Comparison of ENCODE assay signal across 14 cellular contexts in genomic region chr5:2752875-2753435, GRCh38. TPM values are rescaled to one million over a fixed set of nuclear protein-coding genes. Genes with fewer than 3 reads are reported as not detected.
A peak's percentile ranks its signal among the peaks of the same experiment; 100 is the strongest.
DNase-seq lines count a peak whose midpoint lies in the region; ATAC-seq, FAIRE-seq and TF ChIP-seq lines count a peak whose summit lies in the region.
"Had no signal": no experiment of that assay in that cellular context is flagged by ENCODE, and none has a peak within 500 bp of the region (broad histone marks: within the 10 kb centered on the region; RNA-seq: fewer than 3 reads in every experiment).

No MANE protein-coding gene starts in this region.

- H3K4me3 ChIP-seq in BLaER1 treated with 17β-estradiol and CSF1 and Interleukin-3, amounts not matched to agents 10 nM and 100 nM: peak overlapping the region; percentile 60 to 86 (median 80)
- peak overlapping the region; percentile 99 for H3K4me3 ChIP-seq in MG63
- peak overlapping the region; percentile 60 to 98 (median 72) for H3K4me3 ChIP-seq in H1 (ENCODE audit: extremely low read depth in 1 of 4, insufficient read depth in 2 of 4, low read depth in 3 of 4, low read length in 4 of 4)

- peak overlapping the region; percentile 79 to 97 (median 91); a peak in 21 of 22 replicates for H3K27ac ChIP-seq in BLaER1 treated with 17β-estradiol and CSF1 and Interleukin-3, amounts not matched to agents 10 nM and 100 nM
- no peak overlapping the region for H3K27ac ChIP-seq in H1 (ENCODE audit: low read depth, low read length)
- H3K27ac ChIP-seq: tibial nerve had no signal

- no peak for TF ChIP-seq RAD21 in H1 (IDR thresholded peaks at IDR 0.05 in 1 of 2, conservative IDR thresholded peaks at IDR 0.05 in 1 of 2; ENCODE audit: low read depth in 2 of 2, low read length in 2 of 2)

- peaks cover 0 to 26% (median 0%) of the 10 kb centered on the region in 11 experiments; a peak in 6 of 22 replicates for H3K27me3 ChIP-seq in BLaER1 treated with 17β-estradiol and CSF1 and Interleukin-3, amounts not matched to agents 10 nM and 100 nM
- H3K27me3 ChIP-seq in MG63 (no peaks in the 10 kb centered on the region), H1 (replicated peaks in 1 of 4; ENCODE audit: control insufficient read depth in 3 of 4, extremely low read depth in 1 of 4, insufficient read depth in 3 of 4, low read length in 3 of 4) (peaks cover 4 to 50% (median 31%) of the 10 kb centered on the region in 4 experiments)

- H4K5ac ChIP-seq in H1 (ENCODE audit: insufficient read length, low read depth, low read length): no peak overlapping the region

- H3K27me3 Mint-ChIP-seq in nephron (ENCODE audit: low read depth): peaks cover 79% of the 10 kb centered on the region

- no peak overlapping the region for H2AK5ac ChIP-seq in H1 (ENCODE audit: low read depth, low read length)

- H3K9ac ChIP-seq in BLaER1 treated with 17β-estradiol and CSF1 and Interleukin-3, amounts not matched to agents 10 nM and 100 nM: peak overlapping the region; percentile 83 to 97 (median 93)
- peak overlapping the region in 1 of 4 experiments; percentile 7; a peak in 2 of 7 replicates for H3K9ac ChIP-seq in H1 (replicated peaks in 1 of 4; ENCODE audit: extremely low read depth in 1 of 4, low read depth in 3 of 4, low read length in 3 of 4)

- no peak for FAIRE-seq in H1 (lab: Jason Lieb, UNC)

- H3K4me1 ChIP-seq in BLaER1 treated with 17β-estradiol and CSF1 and Interleukin-3, amounts not matched to agents 10 nM and 100 nM: peaks cover 24 to 52% (median 44%) of the 10 kb centered on the region in 10 experiments
- H3K4me1 ChIP-seq in H1 (replicated peaks in 1 of 4; ENCODE audit: control insufficient read depth in 3 of 4, insufficient read depth in 4 of 4, low read length in 3 of 4): peaks cover 0 to 29% (median 12%) of the 10 kb centered on the region in 4 experiments; a peak in 6 of 7 replicates

- peaks cover 12% of the 10 kb centered on the region for H3K36me3 Mint-ChIP-seq in nephron (ENCODE audit: low read depth)

- no peak overlapping the region for H3K4ac ChIP-seq in H1 (replicated peaks; ENCODE audit: insufficient read length, low read depth, low read length)

- no peak overlapping the region; the same call in 1 of the 2 replicates for H3K18ac ChIP-seq in H1 (ENCODE audit: extremely low read depth, low read length)

- H3K56ac ChIP-seq in H1 (replicated peaks; ENCODE audit: insufficient read length, low read depth, low read length): no peak overlapping the region

- H3K79me2 ChIP-seq in H1 (ENCODE audit: control insufficient read depth in 1 of 2, insufficient read depth in 2 of 2, low read length in 2 of 2): peaks cover under 1 to 34% of the 10 kb centered on the region in 2 experiments; a peak in 3 of 4 replicates

- H3K27ac Mint-ChIP-seq in nephron: no peak overlapping the region

- no peak overlapping the region for H2BK120ac ChIP-seq in H1 (replicated peaks; ENCODE audit: low read depth, low read length)

- H2BK15ac ChIP-seq in H1 (ENCODE audit: low read length): peak overlapping the region; percentile 6; the same call in 1 of the 2 replicates

- WGBS in H1 (ENCODE audit: extremely low coverage in 1 of 2, insufficient coverage in 1 of 2, insufficient read length in 1 of 2, insufficient replicate concordance in 2 of 2, low coverage in 1 of 2, low lambda C conversion rate in 2 of 2, missing lambda C conversion rate in 1 of 2), 2 experiments: 2% methylated on average over 29 of the region's 32 CpGs; no CpG with 5 or more reads in 1 of the 2 experiments

- H4K20me1 ChIP-seq in BLaER1 treated with 17β-estradiol and CSF1 and Interleukin-3, amounts not matched to agents 10 nM and 100 nM: peaks cover 33 to 40% (median 33%) of the 10 kb centered on the region in 11 experiments; a peak in 21 of 22 replicates
- peaks cover 12 to 16% of the 10 kb centered on the region in 2 experiments for H4K20me1 ChIP-seq in H1 (replicated peaks in 1 of 2; ENCODE audit: control insufficient read depth in 1 of 2, insufficient read depth in 2 of 2, low read length in 2 of 2)

- no peak overlapping the region for H3K23ac ChIP-seq in H1 (ENCODE audit: insufficient read length)

- H3K14ac ChIP-seq in H1 (ENCODE audit: insufficient read length): no peak overlapping the region

- peak overlapping the region; percentile 29; the same call in 1 of the 2 replicates for H2BK20ac ChIP-seq in H1 (ENCODE audit: low read length)

- peaks cover 41% of the 10 kb centered on the region; the same call in 1 of the 2 replicates for H3K23me2 ChIP-seq in H1 (ENCODE audit: low read depth, low read length)

- H4K91ac ChIP-seq in H1 (replicated peaks; ENCODE audit: insufficient read length, low read length): peak overlapping the region; percentile 89

- CTCF ChIA-PET in H1 (lab: Charles Lee; ENCODE audit: partially characterized antibody): interaction anchor here (0.6 to 2.1 kb wide), 6 partner anchors 9 to 307 kb away, joined by 3 to 9 read pairs (median 3); no protein-coding TSS in a partner anchor

- no peak overlapping the region for H2AFZ ChIP-seq in H1 (ENCODE audit: low read length)

- POLR2A ChIA-PET in H1 (lab: Charles Lee; ENCODE audit: partially characterized antibody): interaction anchor here (0.8 to 5.9 kb wide), 8 partner anchors 9 to 843 kb away, joined by 3 to 64 read pairs (median 3); partner anchors contain the start of gene IRX1

- H3K4me3 Mint-ChIP-seq in nephron: peak overlapping the region; percentile 78 to 86 (median 83)

- H3K36me3 ChIP-seq in BLaER1 treated with 17β-estradiol and CSF1 and Interleukin-3, amounts not matched to agents 10 nM and 100 nM: peaks cover 15 to 49% (median 27%) of the 10 kb centered on the region in 11 experiments; a peak in 21 of 22 replicates
- H3K36me3 ChIP-seq in MG63 (peaks cover 17% of the 10 kb centered on the region), H1 (ENCODE audit: control insufficient read depth in 2 of 4, insufficient read depth in 4 of 4, low read length in 3 of 4) (peaks cover 0 to 19% (median 9%) of the 10 kb centered on the region in 4 experiments; a peak in 6 of 8 replicates)
- H3K36me3 ChIP-seq: tibial nerve had no signal

- no peak for TF ChIP-seq EP300 in H1 (IDR thresholded peaks at IDR 0.05; ENCODE audit: borderline replicate concordance in 1 of 2, low read depth in 2 of 2, low read length in 2 of 2)

- H3K9me3 ChIP-seq in BLaER1 treated with 17β-estradiol and CSF1 and Interleukin-3, amounts not matched to agents 10 nM and 100 nM (replicated peaks in 1 of 11): peaks cover 19 to 54% (median 50%) of the 10 kb centered on the region in 11 experiments; a peak in 21 of 22 replicates
- no peaks in the 10 kb centered on the region for H3K9me3 ChIP-seq in MG63
- no peaks in the 10 kb centered on the region; a peak in 1 of 4 replicates for H3K9me3 ChIP-seq in H1 (ENCODE audit: insufficient read depth in 2 of 2, low read depth in 1 of 2, low read length in 1 of 2)

- no peaks in the 10 kb centered on the region for H3K9me3 Mint-ChIP-seq in nephron

- H3K79me1 ChIP-seq in H1 (ENCODE audit: low read depth, low read length): no peaks in the 10 kb centered on the region

- peak in 1 of 2 experiments; percentile 56; a peak in 2 of 3 replicates for TF ChIP-seq POLR2A in H1 (IDR thresholded peaks at IDR 0.05; ENCODE audit: control extremely low read depth in 1 of 2, low read depth in 2 of 2, low read length in 2 of 2)

- peaks cover 31% of the 10 kb centered on the region for H3K4me1 Mint-ChIP-seq in nephron

- DNase-seq in MG63 (no peak), H1 (ENCODE audit: low read depth in 1 of 2, low spot score in 2 of 2) (peak in 1 of 2 experiments; percentile 65), RPMI8226 (no peak)
- DNase-seq: activated naive CD4-positive, alpha-beta T cell treated with anti-CD3 and anti-CD28 coated beads, Interleukin-2, amount 10 ng/mL, durations not matched to agents 7 days and 5 days; Calu3; erythroblast; stimulated activated CD4-positive, alpha-beta T cell treated with anti-CD3 and anti-CD28 coated beads, Interleukin-4, amount 100 ng/mL, for 24 hours had no signal

- peak overlapping the region; percentile 76; the same call in 1 of the 2 replicates for H4K8ac ChIP-seq in H1 (ENCODE audit: extremely low read depth, insufficient read depth, low read length)

- peak overlapping the region; percentile 83; the same call in 1 of the 2 replicates for H2BK5ac ChIP-seq in H1 (ENCODE audit: low read depth, low read length)

- TF ChIP-seq CTCF in H1 (IDR thresholded peaks at IDR 0.05; ENCODE audit: control extremely low read depth in 1 of 3, insufficient read depth in 1 of 3, low read depth in 1 of 3, low read length in 3 of 3) (no peak), nephron (IDR thresholded peaks at IDR 0.05; ENCODE audit: unreplicated experiment in 3 of 3) (no peak)

- H3K4me2 ChIP-seq in BLaER1 treated with 17β-estradiol and CSF1 and Interleukin-3, amounts not matched to agents 10 nM and 100 nM: peak overlapping the region; percentile 93 to 100 (median 97)
- peak overlapping the region; percentile 84 to 96 for H3K4me2 ChIP-seq in H1 (ENCODE audit: insufficient read depth in 1 of 2, low read depth in 2 of 2, low read length in 2 of 2)

- peak overlapping the region; percentile 88; the same call in 1 of the 2 replicates for H2BK12ac ChIP-seq in H1 (ENCODE audit: low read depth, low read length)

- ATAC-seq in HG03097 (IDR thresholded peaks at IDR 0.05; ENCODE audit: low FRiP score, unreplicated experiment) (no peak), GM19324 (IDR thresholded peaks at IDR 0.05; ENCODE audit: low FRiP score, unreplicated experiment) (no peak), GM18907 (IDR thresholded peaks at IDR 0.05; ENCODE audit: unreplicated experiment) (no peak)

TF ChIP-seq in H1, 55 proteins besides CTCF, POLR2A, EP300 and RAD21 (continues in another document):
- TF ChIP-seq KDM4A (IDR thresholded peaks at IDR 0.05; ENCODE audit: low read depth, low read length, severe bottlenecking): no peak
- TF ChIP-seq TAF7 (optimal IDR thresholded peaks at IDR 0.05; ENCODE audit: borderline replicate concordance, low read depth, low read length): peak; percentile 20
- TF ChIP-seq POLR2AphosphoS5 (IDR thresholded peaks at IDR 0.05; ENCODE audit: low read depth, low read length): 0 out of 2 replicates have a peak, but pooled peaks have one; percentile 33
- TF ChIP-seq SUZ12 (IDR thresholded peaks at IDR 0.05; ENCODE audit: low read length): peak; percentile 35; the same call in 1 of the 2 replicates
- TF ChIP-seq EZH2 (IDR thresholded peaks at IDR 0.05; ENCODE audit: low read depth, low read length, severe bottlenecking): peak; percentile 51
- TF ChIP-seq TEAD4 (IDR thresholded peaks at IDR 0.05; ENCODE audit: low read depth, low read length): peak; percentile 29; the same call in 1 of the 2 replicates

RNA-seq across cellular contexts. Expression of gene IRX2, which starts 1.5 kb away (rescaled TPM):
- 21.5 and 25.3 TPM in 2 replicates for total RNA-seq in MG63 (2014; rRNA removed; shearing (Covaris generic); ENCODE audit: low replicate concordance)
- total RNA-seq in H1 (2021; fragmentation: NEBNext Ultra II Directional; extraction: Animal tissue kit (Norgen Biotek cat#: 25700)): 40.4 and 47.5 TPM in 2 replicates
- 23.4 and 39.6 TPM in 2 replicates for polyA plus RNA-seq in H1 (2011; rRNA removed)
- polyA plus RNA-seq in H1 (2011; cell fraction: cytosol; rRNA removed): 51.8 TPM
- 75.4 TPM for polyA plus RNA-seq in H1 (2011; cell fraction: nucleus; rRNA removed)
- 32.1 to 35.9 TPM (median 35.0 TPM) in 4 replicates for polyA plus RNA-seq in H1 (2012, experiment 1 of 2)
- 16.8 TPM for polyA plus RNA-seq in H1 (2012, experiment 2 of 2)
- polyA plus RNA-seq in H1 (2013, experiment 1 of 2): 9.2 TPM
- polyA plus RNA-seq in H1 (2013, experiment 2 of 2): 8.2 TPM
- 7.6 and 12.7 TPM in 2 replicates for polyA minus RNA-seq in H1 (2011; rRNA and poly(A)+ RNA removed)
- 44.1 TPM for polyA minus RNA-seq in H1 (2011; cell fraction: cytosol; rRNA and poly(A)+ RNA removed)
- 57.0 TPM for polyA minus RNA-seq in H1 (2011; cell fraction: nucleus; rRNA and poly(A)+ RNA removed)
- total RNA-seq: Calu3, M059J, tibial nerve had no signal
